ENCODE assay signal across 8 cellular contexts in the genomic region with DNA sequence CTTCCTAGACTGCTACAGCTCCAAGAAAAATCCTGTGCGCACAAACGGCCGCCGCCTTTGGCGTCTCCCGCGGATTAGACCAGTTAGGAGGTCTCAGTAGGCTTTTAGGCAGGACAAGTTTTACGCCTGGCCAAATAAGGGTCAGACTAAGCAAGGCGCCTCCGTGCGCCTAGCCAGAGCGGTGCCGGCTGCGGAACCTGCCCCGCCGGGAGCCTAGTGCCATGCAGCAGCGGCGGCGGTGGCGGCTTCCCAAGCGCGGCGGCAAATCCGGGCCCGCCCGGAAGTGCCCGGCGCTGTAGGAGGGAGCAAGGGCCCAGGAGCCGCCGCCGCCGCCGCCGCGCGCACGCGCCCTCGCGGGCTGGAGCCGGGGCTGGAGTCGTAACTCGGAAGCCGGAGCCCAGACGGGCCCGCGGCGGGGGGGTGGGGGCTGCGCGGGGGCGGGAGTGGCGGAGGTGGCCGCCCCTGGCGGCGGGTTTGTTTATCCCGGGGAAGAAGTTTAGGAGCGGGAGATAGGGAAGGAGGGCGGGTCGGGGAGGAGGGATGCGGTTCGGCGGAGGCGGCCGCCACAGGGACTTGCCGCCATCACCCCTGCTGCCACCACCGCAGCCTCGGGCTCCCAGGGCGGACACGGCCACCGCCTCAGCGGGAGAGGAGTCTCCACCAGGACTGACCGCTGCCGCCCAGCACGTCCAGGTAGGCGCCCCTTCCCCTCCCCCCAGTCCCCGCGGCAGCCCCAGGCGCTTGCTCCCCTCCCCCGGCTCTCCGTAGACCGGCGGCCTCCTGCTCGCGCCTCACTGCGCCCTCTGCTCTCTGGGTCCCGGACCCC. TPM values are rescaled to one million over a fixed set of nuclear protein-coding genes. Genes with fewer than 3 reads are reported as not detected.
DNase-seq lines count a peak whose midpoint lies in the region; ATAC-seq and TF ChIP-seq lines count a peak whose summit lies in the region.

Gene SPOPL, plus strand, starts transcription at position 344 of the 826 bp plus-strand sequence. CDS start 48,447 bp downstream, outside the sequence.

- TF ChIP-seq CTCF in AG10803 (conservative IDR thresholded peaks at IDR 0.05; ENCODE audit: low read length) (peak; percentile 5; the same call in 1 of the 2 replicates), kidney epithelial cell (IDR thresholded peaks at IDR 0.05; ENCODE audit: insufficient read depth, low read length, poor library complexity, severe bottlenecking) (peak; percentile 1)

- peak; percentile 74 for ATAC-seq in HG03175 (IDR thresholded peaks at IDR 0.05; ENCODE audit: unreplicated experiment)

- no peaks in the 10 kb centered on the region for H3K27me3 ChIP-seq in kidney epithelial cell (ENCODE audit: control insufficient read depth, insufficient read depth, low read length)

- TF ChIP-seq POLR2A in GM18951 (IDR thresholded peaks at IDR 0.05; ENCODE audit: extremely low read depth, insufficient read depth, insufficient read length): peak; percentile 94

- H3K4me3 ChIP-seq in AG10803 (ENCODE audit: low read length) (peak within 1 kb of the TSS; percentile 82), kidney epithelial cell (ENCODE audit: low read depth, low read length) (peak within 1 kb of the TSS; percentile 78)

- DNase-seq in AG10803 (ENCODE audit: low read depth) (peak; percentile 85), NCI-H345 (lab: John Stamatoyannopoulos, UW) (peak; percentile 90), cerebellar cortex (ENCODE audit: low spot score) (peak; percentile 81), kidney epithelial cell (ENCODE audit: low read depth) (peak; percentile 26)
- peak; percentile 85 for DNase-seq in activated CD4-positive, CD25-positive, alpha-beta regulatory T cell treated with anti-CD3 and anti-CD28 coated beads, Interleukin-2, amount 50 U/mL, for 72 hours
- DNase-seq in stimulated activated CD4-positive, alpha-beta T cell treated with anti-CD3 and anti-CD28 coated beads, Interleukin-15, amount 100 ng/mL, for 48 hours (ENCODE audit: low read depth in 2 of 2): peak; percentile 69 to 75

- in situ Hi-C loops in GM18951 (cut with MboI; ENCODE audit: low sequenced_read_pairs, unreplicated experiment): no loop called here

- no peaks in the 10 kb centered on the region for H3K36me3 ChIP-seq in kidney epithelial cell (ENCODE audit: control insufficient read depth, insufficient read depth, low read length)

RNA-seq across cellular contexts. Expression of gene SPOPL, which starts in this region (rescaled TPM):
- 13.7 and 19.3 TPM in 2 replicates for total RNA-seq in kidney epithelial cell

Comparison
In these comparisons a context has a peak if more than half of its experiments do, and no peak if none do; other contexts are left out.
1. Peak in every context shown above with its lines: DNase-seq, ATAC-seq and H3K4me3 ChIP-seq.
2. DNase-seq: peak in every context shown above with its lines; median percentile 90 in NCI-H345; 85 in AG10803; 85 in activated CD4-positive, CD25-positive, alpha-beta regulatory T cell treated with anti-CD3 and anti-CD28 coated beads, Interleukin-2, amount 50 U/mL, for 72 hours; 81 in cerebellar cortex; 72 in stimulated activated CD4-positive, alpha-beta T cell treated with anti-CD3 and anti-CD28 coated beads, Interleukin-15, amount 100 ng/mL, for 48 hours; 26 in kidney epithelial cell.